In genomic region chr6:56535626-56536025, GRCh38 we compare ENCODE assay signal across 23 cellular contexts.
"Had no signal": no experiment of that assay in that cellular context is flagged by ENCODE, and none has a peak within 500 bp of the region (broad histone marks: within the 10 kb centered on the region; RNA-seq: fewer than 3 reads in every experiment).

No MANE protein-coding gene starts in this region.

- H3K27me3 Mint-ChIP-seq: activated T-cell treated with anti-CD3 and anti-CD28 coated beads, Interleukin-2, amount 50 U/mL, for 24 hours; activated T-helper 17 cell treated with anti-CD3 and anti-CD28 coated beads, Interleukin-2, amount 50 U/mL, for 72 hours; central memory CD8-positive, alpha-beta T cell; progenitor cell of endocrine pancreas; type B pancreatic cell had no signal

- H3K27me3 ChIP-seq: adrenal gland, esophagus squamous epithelium, heart right ventricle, neural progenitor cell, spleen had no signal

- H3K36me3 Mint-ChIP-seq: activated naive CD4-positive, alpha-beta T cell treated with anti-CD3 and anti-CD28 coated beads, Interleukin-2, amount 50 U/mL, for 72 hours had no signal

- H3K4me3 ChIP-seq: adrenal gland, esophagus squamous epithelium, heart right ventricle, neural progenitor cell, spleen had no signal

- H3K9me3 Mint-ChIP-seq: activated naive CD4-positive, alpha-beta T cell treated with anti-CD3 and anti-CD28 coated beads, Interleukin-2, amount 50 U/mL, for 72 hours; activated T-cell treated with anti-CD3 and anti-CD28 coated beads, Interleukin-2, amount 50 U/mL, for 24 hours; activated T-helper 17 cell treated with anti-CD3 and anti-CD28 coated beads, Interleukin-2, amount 50 U/mL, for 72 hours; central memory CD8-positive, alpha-beta T cell; endodermal cell; naive thymus-derived CD4-positive, alpha-beta T cell; neural progenitor cell; type B pancreatic cell had no signal

- H3K27ac ChIP-seq: adrenal gland, coronary artery, esophagus squamous epithelium, heart right ventricle, spleen had no signal

- H3K4me2 ChIP-seq: neural progenitor cell had no signal

- H3K9me3 ChIP-seq: adrenal gland, esophagus squamous epithelium, heart right ventricle, spleen had no signal

- H3K27ac Mint-ChIP-seq: activated naive CD4-positive, alpha-beta T cell treated with anti-CD3 and anti-CD28 coated beads, Interleukin-2, amount 50 U/mL, for 72 hours; activated T-cell treated with anti-CD3 and anti-CD28 coated beads, Interleukin-2, amount 50 U/mL, for 24 hours; activated T-helper 17 cell treated with anti-CD3 and anti-CD28 coated beads, Interleukin-2, amount 50 U/mL, for 72 hours; endodermal cell; naive thymus-derived CD4-positive, alpha-beta T cell; neural progenitor cell; progenitor cell of endocrine pancreas; type B pancreatic cell had no signal

- H3K4me3 Mint-ChIP-seq: activated T-cell treated with anti-CD3 and anti-CD28 coated beads, Interleukin-2, amount 50 U/mL, for 24 hours; activated T-helper 17 cell treated with anti-CD3 and anti-CD28 coated beads, Interleukin-2, amount 50 U/mL, for 72 hours; central memory CD8-positive, alpha-beta T cell; endodermal cell; naive thymus-derived CD4-positive, alpha-beta T cell; neural progenitor cell; type B pancreatic cell had no signal

- DNase-seq: activated CD4-positive, alpha-beta T cell treated with anti-CD3 and anti-CD28 coated beads for 1 hour; activated CD8-positive, alpha-beta memory T cell treated with anti-CD3 and anti-CD28 coated beads for 24 hours; activated CD8-positive, alpha-beta memory T cell treated with anti-CD3 and anti-CD28 coated beads, Interleukin-2, amount 50 U/mL, for 4 hours; activated T-cell treated with anti-CD3 and anti-CD28 coated beads, Interleukin-2, amount 50 U/mL, for 24 hours; adrenal gland; esophagus squamous epithelium; heart right ventricle; islet precursor cell; left colon; naive thymus-derived CD4-positive, alpha-beta T cell; retina; spleen; stimulated activated CD4-positive, alpha-beta T cell treated with anti-CD3 and anti-CD28 coated beads, Interleukin-4, amount 100 ng/mL, for 24 hours; stimulated activated naive CD4-positive, alpha-beta T cell treated with Interleukin-2 at 50 U/mL for 16 hours; T-helper 1 cell had no signal

- H2AFZ ChIP-seq: neural progenitor cell had no signal

- ATAC-seq: activated naive CD4-positive, alpha-beta T cell treated with anti-CD3 and anti-CD28 coated beads, Interleukin-2, amount 50 U/mL, for 72 hours; activated T-helper 17 cell treated with anti-CD3 and anti-CD28 coated beads, Interleukin-2, amount 50 U/mL, for 72 hours; heart right ventricle; left colon; naive thymus-derived CD4-positive, alpha-beta T cell had no signal

- H3K4me1 Mint-ChIP-seq: activated T-helper 17 cell treated with anti-CD3 and anti-CD28 coated beads, Interleukin-2, amount 50 U/mL, for 72 hours; central memory CD8-positive, alpha-beta T cell had no signal
